11 cellular contexts compared by ENCODE assay signal in the genomic region with DNA sequence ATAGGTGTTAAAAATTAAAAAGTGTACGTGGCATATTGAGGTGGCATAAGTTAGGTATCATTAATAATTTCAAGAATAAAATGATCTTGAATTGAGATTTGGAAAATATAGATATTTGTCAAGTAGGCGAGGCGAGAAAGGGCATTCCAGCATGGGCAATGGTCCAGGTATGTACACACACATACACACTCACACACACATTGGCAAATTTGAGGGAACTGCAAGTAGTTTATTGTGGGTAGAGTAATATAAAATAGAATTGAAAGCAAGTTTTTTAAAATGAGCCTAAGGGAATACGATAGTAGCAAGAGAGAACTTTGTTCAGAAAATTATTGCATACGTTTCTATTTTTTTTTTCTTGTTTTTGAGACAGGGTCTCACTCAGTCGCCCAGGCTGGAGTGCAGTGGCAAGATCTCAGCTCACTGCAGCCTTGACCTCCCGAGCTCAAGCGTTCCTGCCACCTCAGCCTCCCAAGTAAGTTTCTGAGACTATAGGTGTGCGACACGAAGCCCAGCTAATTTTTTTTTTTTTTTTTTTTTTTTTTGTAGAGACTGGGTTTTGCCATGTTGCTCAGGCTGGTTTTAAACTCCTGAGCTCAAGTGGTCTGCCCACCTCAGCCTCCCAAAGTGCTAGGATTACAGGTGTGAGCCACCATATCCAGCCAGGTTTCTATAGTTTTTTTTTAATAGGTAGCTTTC.
A peak's percentile ranks its signal among the peaks of the same experiment; 100 is the strongest.
DNase-seq lines count a peak whose midpoint lies in the region; ATAC-seq, FAIRE-seq and TF ChIP-seq lines count a peak whose summit lies in the region.
"Had no signal": no experiment of that assay in that cellular context is flagged by ENCODE, and none has a peak within 500 bp of the region (broad histone marks: within the 10 kb centered on the region; RNA-seq: fewer than 3 reads in every experiment).

No MANE protein-coding gene starts in this region.

- POLR2A ChIA-PET in CD4-positive, alpha-beta memory T cell (lab: Charles Lee; ENCODE audit: partially characterized antibody), result interaction anchor here (1.0 to 16.6 kb wide), 10 partner anchors 10 to 102 kb away, joined by 3 to 423 read pairs (median 10); a partner anchor contains a TSS
- POLR2A ChIA-PET in naive thymus-derived CD8-positive, alpha-beta T cell (lab: Charles Lee), result interaction anchor here (0.6 to 5.1 kb wide), 13 partner anchors 9 to 618 kb away, joined by 3 to 128 read pairs (median 5); a partner anchor contains a TSS

- H3K4me3 ChIP-seq in CD4-positive, alpha-beta memory T cell (ENCODE audit: low read length in 2 of 2), result no peak overlapping the region
- H3K4me3 ChIP-seq in Loucy (ENCODE audit: low read length, poor library complexity, severe bottlenecking) (peak overlapping the region; percentile 51), astrocyte (ENCODE audit: insufficient read depth, low read depth, low read length) (no peak overlapping the region), tibial nerve (no peak overlapping the region)
- H3K4me3 ChIP-seq: vagina had no signal

- no peaks in the 10 kb centered on the region for H3K27me3 Mint-ChIP-seq in CD4-positive, alpha-beta memory T cell
- no peaks in the 10 kb centered on the region for H3K27me3 Mint-ChIP-seq in astrocyte (ENCODE audit: low read depth, unreplicated experiment)
- H3K27me3 Mint-ChIP-seq in naive thymus-derived CD8-positive, alpha-beta T cell, result no peaks in the 10 kb centered on the region

- no peaks in the 10 kb centered on the region for H3K27me3 ChIP-seq in CD4-positive, alpha-beta memory T cell (ENCODE audit: insufficient read depth, low read length)
- H3K27me3 ChIP-seq in Loucy (ENCODE audit: insufficient read depth, low read length, poor library complexity, severe bottlenecking) (no peaks in the 10 kb centered on the region), astrocyte (ENCODE audit: insufficient read depth, low read length) (no peaks in the 10 kb centered on the region), tibial nerve (no peaks in the 10 kb centered on the region)
- H3K27me3 ChIP-seq: vagina had no signal

- CTCF ChIA-PET in CD4-positive, alpha-beta memory T cell (lab: Charles Lee; ENCODE audit: partially characterized antibody), result interaction anchor here (0.7 to 8.7 kb wide), 12 partner anchors 10 to 239 kb away, joined by 3 to 117 read pairs (median 4); a partner anchor contains a TSS

- H3K27ac ChIP-seq in CD4-positive, alpha-beta memory T cell (ENCODE audit: low read depth, low read length), result peak overlapping the region; percentile 60
- peak overlapping the region; percentile 89 for H3K27ac ChIP-seq in astrocyte (ENCODE audit: low read depth, low read length)
- peak overlapping the region in 1 of 4 donors; percentile 66 for H3K27ac ChIP-seq in tibial nerve
- H3K27ac ChIP-seq: vagina had no signal

- peaks cover 93% of the 10 kb centered on the region for H3K4me1 ChIP-seq in CD4-positive, alpha-beta memory T cell (ENCODE audit: insufficient read depth, low read length)
- H3K4me1 ChIP-seq in Loucy (ENCODE audit: insufficient read depth, low read length, poor library complexity, severe bottlenecking), result peaks cover 41% of the 10 kb centered on the region
- H3K4me1 ChIP-seq in astrocyte (ENCODE audit: insufficient read depth, low read length), result peaks cover 29% of the 10 kb centered on the region
- H3K4me1 ChIP-seq in tibial nerve, result peaks cover 0 to 5% (median 0%) of the 10 kb centered on the region in 4 donors

- H3K9me3 Mint-ChIP-seq in CD4-positive, alpha-beta memory T cell, result peaks cover 0 to 3% (median 0%) of the 10 kb centered on the region in 8 donors
- no peaks in the 10 kb centered on the region for H3K9me3 Mint-ChIP-seq in astrocyte (ENCODE audit: unreplicated experiment)
- peaks cover 0 to 17% (median 0%) of the 10 kb centered on the region in 9 donors for H3K9me3 Mint-ChIP-seq in naive thymus-derived CD8-positive, alpha-beta T cell

- no peak for TF ChIP-seq EP300 in tibial nerve (IDR thresholded peaks at IDR 0.05)

- H3K36me3 Mint-ChIP-seq in CD4-positive, alpha-beta memory T cell, result no peaks in the 10 kb centered on the region
- H3K36me3 Mint-ChIP-seq in astrocyte (ENCODE audit: low read depth, unreplicated experiment), result no peaks in the 10 kb centered on the region
- peaks cover 0 to 5% (median 4%) of the 10 kb centered on the region in 3 donors for H3K36me3 Mint-ChIP-seq in naive thymus-derived CD8-positive, alpha-beta T cell

- no peaks in the 10 kb centered on the region for H3K9me2 ChIP-seq in Loucy (replicated peaks; ENCODE audit: low read depth, low read length)

- 73 to 77% methylated on average over 10 of the region's 10 CpGs for WGBS in tibial nerve, 2 donors

- H3K9ac ChIP-seq in Loucy (ENCODE audit: low read depth, low read length, poor library complexity, severe bottlenecking) (peak overlapping the region; percentile 49), astrocyte (ENCODE audit: low read length) (peak overlapping the region; percentile 63)

- TF ChIP-seq CTCF in Loucy (conservative IDR thresholded peaks at IDR 0.05; ENCODE audit: low read length) (no peak), astrocyte (IDR thresholded peaks at IDR 0.05; ENCODE audit: insufficient read depth, low read depth, low read length) (no peak), tibial nerve (IDR thresholded peaks at IDR 0.05) (no peak), GM13976 (IDR thresholded peaks at IDR 0.05; ENCODE audit: borderline replicate concordance, control extremely low read depth, extremely low read depth, insufficient read depth, missing control alignments) (no peak)

- no peaks in the 10 kb centered on the region for H3K36me3 ChIP-seq in CD4-positive, alpha-beta memory T cell (ENCODE audit: insufficient read depth, low read length)
- no peaks in the 10 kb centered on the region for H3K36me3 ChIP-seq in Loucy (ENCODE audit: insufficient read depth, low read length)
- no peaks in the 10 kb centered on the region for H3K36me3 ChIP-seq in astrocyte (ENCODE audit: insufficient read depth, low read length)
- H3K36me3 ChIP-seq in tibial nerve, result no peaks in the 10 kb centered on the region
- H3K36me3 ChIP-seq: vagina had no signal

- DNase-seq in CD4-positive, alpha-beta memory T cell, result no peak
- DNase-seq in astrocyte (ENCODE audit: low read depth) (no peak), tibial nerve (ENCODE audit: low spot score in 2 of 2) (no peak), GM13976 (ENCODE audit: low spot score) (no peak), NCI-H82 treated with DMSO at 0.1 percent for 48 hours (lab: John Stamatoyannopoulos, UW; ENCODE audit: unreplicated experiment) (no peak), mesenteric fat pad (ENCODE audit: low spot score) (no peak)
- peak in 2 of 10 donors; percentile 20 to 25 for DNase-seq in naive thymus-derived CD8-positive, alpha-beta T cell
- DNase-seq: NCI-H187, T1000 had no signal

- H2AFZ ChIP-seq in Loucy (ENCODE audit: low read length) (peak overlapping the region; percentile 63; the same call in 1 of the 2 replicates), astrocyte (ENCODE audit: low read depth, low read length) (no peak overlapping the region)

- H3K4me2 ChIP-seq in Loucy (ENCODE audit: low read depth, low read length, poor library complexity, severe bottlenecking), result peak overlapping the region; percentile 67
- peak overlapping the region; percentile 60 for H3K4me2 ChIP-seq in astrocyte (ENCODE audit: low read length)

- H3K79me2 ChIP-seq in Loucy (ENCODE audit: insufficient read depth, low read length) (no peaks in the 10 kb centered on the region), astrocyte (ENCODE audit: insufficient read depth, low read length) (no peaks in the 10 kb centered on the region)

- H3K4me3 Mint-ChIP-seq in CD4-positive, alpha-beta memory T cell, result peak overlapping the region; percentile 49 to 92 (median 80)
- no peak overlapping the region for H3K4me3 Mint-ChIP-seq in astrocyte (ENCODE audit: unreplicated experiment)
- H3K4me3 Mint-ChIP-seq in naive thymus-derived CD8-positive, alpha-beta T cell, result peak overlapping the region; percentile 58 to 91 (median 79)

- H4K20me1 ChIP-seq in Loucy (ENCODE audit: insufficient read depth, low read length, poor library complexity, severe bottlenecking) (no peaks in the 10 kb centered on the region), astrocyte (ENCODE audit: insufficient read depth, low read length) (no peaks in the 10 kb centered on the region)

- no peaks in the 10 kb centered on the region for H3K9me3 ChIP-seq in CD4-positive, alpha-beta memory T cell (ENCODE audit: control insufficient read depth in 1 of 2, low read length in 2 of 2)
- H3K9me3 ChIP-seq in Loucy (ENCODE audit: insufficient read depth, low read depth, low read length), result no peaks in the 10 kb centered on the region
- no peaks in the 10 kb centered on the region for H3K9me3 ChIP-seq in astrocyte (ENCODE audit: insufficient read depth, low read depth, low read length)
- H3K9me3 ChIP-seq in tibial nerve, result no peaks in the 10 kb centered on the region
- H3K9me3 ChIP-seq: vagina had no signal

- H3F3A ChIP-seq in Loucy (ENCODE audit: low read depth), result peaks cover 17% of the 10 kb centered on the region

- intact Hi-C loops in CD4-positive, alpha-beta memory T cell (cut with micrococcal nuclease), result loop anchor here (5.0 to 10.0 kb wide), 3 partner anchors 507 to 702 kb away; a partner anchor contains a TSS

- in situ Hi-C loops in GM13976 (cut with MboI; ENCODE audit: low sequenced_read_pairs, unreplicated experiment), result no loop called here

- TF ChIP-seq POLR2A in tibial nerve (IDR thresholded peaks at IDR 0.05), result no peak

- FAIRE-seq in astrocyte (lab: Jason Lieb, UNC), result no peak

- peak overlapping the region; percentile 82 to 98 (median 94) for H3K27ac Mint-ChIP-seq in CD4-positive, alpha-beta memory T cell
- peak overlapping the region; percentile 89 for H3K27ac Mint-ChIP-seq in astrocyte (ENCODE audit: unreplicated experiment)
- H3K27ac Mint-ChIP-seq in naive thymus-derived CD8-positive, alpha-beta T cell, result peak overlapping the region; percentile 87 to 100 (median 95)

- ATAC-seq in naive thymus-derived CD8-positive, alpha-beta T cell, result no peak

- peaks cover 52 to 82% (median 63%) of the 10 kb centered on the region in 4 donors for H3K4me1 Mint-ChIP-seq in CD4-positive, alpha-beta memory T cell
- H3K4me1 Mint-ChIP-seq in astrocyte (ENCODE audit: low read depth, unreplicated experiment), result peaks cover 20% of the 10 kb centered on the region
- peaks cover 33 to 83% (median 62%) of the 10 kb centered on the region in 4 donors for H3K4me1 Mint-ChIP-seq in naive thymus-derived CD8-positive, alpha-beta T cell
